20 cellular contexts compared by ENCODE assay signal in the genomic region with DNA sequence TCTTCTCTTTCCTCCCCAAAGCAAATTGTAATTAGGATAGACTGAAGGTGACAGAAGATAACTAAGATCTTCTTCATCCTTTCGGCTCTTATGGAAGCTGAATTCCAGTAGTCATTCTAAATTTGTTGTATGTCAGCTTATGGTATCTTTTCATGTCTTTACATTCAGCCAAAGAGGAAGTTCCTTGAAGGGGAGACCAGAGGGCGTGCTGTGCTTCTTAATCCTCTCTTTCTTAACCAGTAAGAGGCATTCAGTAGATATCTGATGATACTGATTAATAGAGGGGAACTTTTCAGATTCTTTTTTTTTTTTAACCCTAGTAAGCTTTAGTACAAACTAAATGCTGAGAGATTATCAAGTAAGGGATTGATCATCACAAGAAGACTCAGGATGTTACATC.
"Had no signal": no experiment of that assay in that cellular context is flagged by ENCODE, and none has a peak within 500 bp of the region (broad histone marks: within the 10 kb centered on the region; RNA-seq: fewer than 3 reads in every experiment).

No MANE protein-coding gene starts in this region.

- H3K27me3 Mint-ChIP-seq: activated CD4-positive, alpha-beta T cell treated with anti-CD3 and anti-CD28 coated beads, Interleukin-2, amount 10 ng/mL, durations not matched to agents 24 days and 14 days; activated naive CD8-positive, alpha-beta T cell; naive thymus-derived CD4-positive, alpha-beta T cell had no signal

- H3K9me3 Mint-ChIP-seq: activated CD4-positive, alpha-beta T cell treated with anti-CD3 and anti-CD28 coated beads, Interleukin-2, amount 10 ng/mL, durations not matched to agents 24 days and 14 days had no signal

- ATAC-seq: activated CD8-positive, alpha-beta T cell treated with anti-CD3 and anti-CD28 coated beads, Interleukin-2, amount 10 ng/mL, durations not matched to agents 7 days and 5 days; body of pancreas; left lobe of liver; mucosa of descending colon; naive thymus-derived CD4-positive, alpha-beta T cell had no signal

- DNase-seq: activated CD4-positive, alpha-beta T cell treated with anti-CD3 and anti-CD28 coated beads, Interleukin-2, amount 10 ng/mL, durations not matched to agents 24 days and 14 days; activated CD4-positive, CD25-positive, alpha-beta regulatory T cell; activated CD8-positive, alpha-beta memory T cell treated with anti-CD3 and anti-CD28 coated beads, Interleukin-2, amount 50 U/mL, for 4 hours; activated CD8-positive, alpha-beta T cell treated with anti-CD3 and anti-CD28 coated beads, Interleukin-2, amount 10 ng/mL, durations not matched to agents 7 days and 5 days; activated gamma-delta T cell treated with Interleukin-2 at 50 U/mL for 16 hours; amygdala; body of pancreas; caudate nucleus; colonic mucosa; islet precursor cell; mammary epithelial cell; mucosa of descending colon; naive thymus-derived CD4-positive, alpha-beta T cell; sigmoid colon; spleen; stomach; testis; upper lobe of left lung had no signal

- H3K4me3 Mint-ChIP-seq: activated CD4-positive, alpha-beta T cell treated with anti-CD3 and anti-CD28 coated beads, Interleukin-2, amount 10 ng/mL, durations not matched to agents 24 days and 14 days; activated CD8-positive, alpha-beta T cell treated with anti-CD3 and anti-CD28 coated beads, Interleukin-2, amount 10 ng/mL, durations not matched to agents 7 days and 5 days; activated naive CD8-positive, alpha-beta T cell; naive thymus-derived CD4-positive, alpha-beta T cell had no signal

- H3K27ac Mint-ChIP-seq: activated CD4-positive, alpha-beta T cell treated with anti-CD3 and anti-CD28 coated beads, Interleukin-2, amount 10 ng/mL, durations not matched to agents 24 days and 14 days; activated CD8-positive, alpha-beta T cell treated with anti-CD3 and anti-CD28 coated beads, Interleukin-2, amount 10 ng/mL, durations not matched to agents 7 days and 5 days; activated naive CD8-positive, alpha-beta T cell; naive thymus-derived CD4-positive, alpha-beta T cell had no signal
